25 cellular contexts compared by ENCODE assay signal in genomic region chr19:17484520-17485180, GRCh38. TPM values are rescaled to one million over a fixed set of nuclear protein-coding genes. Genes with fewer than 3 reads are reported as not detected.
DNase-seq lines count a peak whose midpoint lies in the region; ATAC-seq, FAIRE-seq and TF ChIP-seq lines count a peak whose summit lies in the region.
"Had no signal": no experiment of that assay in that cellular context is flagged by ENCODE, and none has a peak within 500 bp of the region (broad histone marks: within the 10 kb centered on the region; RNA-seq: fewer than 3 reads in every experiment).

No MANE protein-coding gene starts in this region.

- intact Hi-C loops in HepG2 (cut with micrococcal nuclease; ENCODE audit: unreplicated experiment) (no loop called here), right lobe of liver (cut with DNase I) (no loop called here), PC-9 (cut with micrococcal nuclease; ENCODE audit: unreplicated experiment) (no loop called here), K562 (cut with micrococcal nuclease) (no loop called here)

- TF ChIP-seq CTCF in HepG2 (CRISPR knock-in tag; IDR thresholded peaks at IDR 0.05) = no peak
- no peak for TF ChIP-seq CTCF in right lobe of liver (IDR thresholded peaks at IDR 0.05)
- no peak for TF ChIP-seq CTCF in PC-9 (conservative IDR thresholded peaks at IDR 0.05)
- no peak for TF ChIP-seq CTCF in K562 (IDR thresholded peaks at IDR 0.05 in 2 of 3, conservative IDR thresholded peaks at IDR 0.05 in 1 of 3; ENCODE audit: insufficient read depth in 2 of 3, low read depth in 1 of 3, low read length in 3 of 3)

- H4K20me1 ChIP-seq in HepG2 (ENCODE audit: insufficient read depth, low read length) (0 out of 2 replicates have a peak, but pooled peaks cover 3% of the 10 kb centered on the region), PC-9 (ENCODE audit: insufficient read depth) (peaks cover 16% of the 10 kb centered on the region; the same call in 1 of the 2 replicates), K562 (replicated peaks; ENCODE audit: control insufficient read depth, insufficient read depth, low read length) (no peaks in the 10 kb centered on the region)

- CTCF ChIA-PET in HepG2 (lab: Yijun Ruan, JAX; ENCODE audit: low intra/inter-chr PET ratio, low total read pairs) (no interaction called here), PC-9 (lab: Charles Lee) (interaction anchor here (0.6 kb wide), 1 partner anchor 299 kb away, joined by 4 read pairs; no protein-coding TSS in a partner anchor), K562 (lab: Yijun Ruan, JAX; ENCODE audit: low intra/inter-chr PET ratio) (no interaction called here)

- in situ Hi-C loops in HepG2 (cut with HindIII; ENCODE audit: extremely low pct_ligation_motif_present, low pct_unique_long_range_greater_than_20kb) = no loop called here
- in situ Hi-C loops in K562 (cut with MboI) = no loop called here

- no peak for DNase-seq in HepG2 (ENCODE audit: low spot score)
- no peak for DNase-seq in right lobe of liver
- DNase-seq in PC-9 = peak; percentile 46 to 60
- no peak for DNase-seq in K562 (ENCODE audit: extremely low read depth in 1 of 4, low spot score in 3 of 4)
- DNase-seq in DMS 273 treated with DMSO at 0.1 percent for 48 hours (lab: John Stamatoyannopoulos, UW) = no peak
- no peak for DNase-seq in RKO (ENCODE audit: low spot score)
- no peak for DNase-seq in activated CD4-positive, alpha-beta T cell treated with anti-CD3 and anti-CD28 coated beads, Interleukin-2, amount 50 U/mL, for 48 hours
- DNase-seq: 8988T; DND-41; Kasumi-1; MG63; NCI-H1417; NCI-H1694 treated with DMSO at 0.1 percent for 48 hours; NCI-H2081 treated with DMSO at 0.1 percent for 48 hours; NCI-H2171 treated with DMSO at 0.1 percent for 48 hours; NK-92 treated with Interleukin-12 subunit alpha and Interleukin-12 subunit beta, amount 100 ng/mL, for 24 hours; Peyer's patch; Right ventricle myocardium superior; SW 1271 had no signal

- no peak for ATAC-seq in HepG2
- no peak for ATAC-seq in right lobe of liver
- no peak for ATAC-seq in K562

- H3K9ac ChIP-seq in HepG2 (ENCODE audit: insufficient read depth, low read depth, low read length) (no peak overlapping the region), K562 (ENCODE audit: insufficient read depth in 1 of 2, low read depth in 2 of 2, low read length in 2 of 2) (peak overlapping the region in 1 of 2 experiments; percentile 51; a peak in 2 of 4 replicates)

- WGBS in HepG2 (ENCODE audit: low lambda C conversion rate) = 87% methylated on average over 6 of the region's 6 CpGs
- 84% methylated on average over 4 of the region's 6 CpGs for WGBS in right lobe of liver (ENCODE audit: insufficient coverage, low coverage, low lambda C conversion rate, missing lambda C conversion rate)
- WGBS in K562 (ENCODE audit: insufficient coverage, low coverage, missing lambda C conversion rate) = 22% methylated on average over 6 of the region's 6 CpGs

- no peak for TF ChIP-seq EP300 in HepG2 (IDR thresholded peaks at IDR 0.05; ENCODE audit: low read depth in 2 of 2, low read length in 2 of 2)
- TF ChIP-seq EP300 in HepG2 (CRISPR knock-in tag; IDR thresholded peaks at IDR 0.05; ENCODE audit: borderline replicate concordance) = no peak
- no peak for TF ChIP-seq EP300 in K562 (IDR thresholded peaks at IDR 0.05; ENCODE audit: low read length)

- H3K9me2 ChIP-seq in PC-9 (ENCODE audit: insufficient read depth) = no peaks in the 10 kb centered on the region

- H3K4me2 ChIP-seq in HepG2 (ENCODE audit: low read depth, low read length) (no peak overlapping the region), PC-9 (no peak overlapping the region), K562 (ENCODE audit: insufficient read depth, low read length) (no peak overlapping the region)

- peaks cover 20% of the 10 kb centered on the region for H3F3A ChIP-seq in PC-9 (ENCODE audit: insufficient read depth, low read depth)

- H3K36me3 ChIP-seq in HepG2 (replicated peaks in 1 of 2; ENCODE audit: control insufficient read depth in 1 of 2, insufficient read depth in 2 of 2, low read length in 2 of 2) (peaks cover 1 to 4% of the 10 kb centered on the region in 2 experiments; a peak in 1 of 5 replicates), right lobe of liver (no peaks in the 10 kb centered on the region), PC-9 (ENCODE audit: low read depth) (no peaks in the 10 kb centered on the region), K562 (ENCODE audit: control insufficient read depth, insufficient read depth, low read length) (no peaks in the 10 kb centered on the region)
- H3K36me3 ChIP-seq: HAP-1, MG63, Peyer's patch had no signal

- TF ChIP-seq RAD21 in HepG2 (CRISPR knock-in tag; IDR thresholded peaks at IDR 0.05) = no peak
- TF ChIP-seq RAD21 in K562 (CRISPR knock-in tag; conservative IDR thresholded peaks at IDR 0.05 in 1 of 2, IDR thresholded peaks at IDR 0.05 in 1 of 2) = no peak

- H3K27me3 ChIP-seq in HepG2 (ENCODE audit: control insufficient read depth in 1 of 2, insufficient read depth in 2 of 2, low read length in 2 of 2) (no peaks in the 10 kb centered on the region; a peak in 1 of 5 replicates), right lobe of liver (no peaks in the 10 kb centered on the region), PC-9 (ENCODE audit: insufficient read depth, low read depth) (no peaks in the 10 kb centered on the region), K562 (ENCODE audit: control insufficient read depth in 2 of 2, insufficient read depth in 2 of 2, low read length in 2 of 2) (no peaks in the 10 kb centered on the region)
- H3K27me3 ChIP-seq: MG63, Peyer's patch had no signal

- H3K9me3 ChIP-seq in HepG2 (ENCODE audit: low read length) = no peaks in the 10 kb centered on the region
- no peaks in the 10 kb centered on the region for H3K9me3 ChIP-seq in right lobe of liver
- H3K9me3 ChIP-seq in PC-9 (ENCODE audit: insufficient read depth, low read depth) = no peaks in the 10 kb centered on the region
- no peaks in the 10 kb centered on the region for H3K9me3 ChIP-seq in K562 (replicated peaks; ENCODE audit: control insufficient read depth, insufficient read depth, low read depth, low read length)
- H3K9me3 ChIP-seq: HAP-1, MG63, Peyer's patch had no signal

- no peak overlapping the region for H2AFZ ChIP-seq in HepG2 (ENCODE audit: low read length)
- no peak overlapping the region for H2AFZ ChIP-seq in PC-9
- no peak overlapping the region for H2AFZ ChIP-seq in K562 (ENCODE audit: low read depth, low read length)

- TF ChIP-seq POLR2A in HepG2 (IDR thresholded peaks at IDR 0.05; ENCODE audit: insufficient read depth in 1 of 2, low read depth in 2 of 2, low read length in 2 of 2) = no peak
- no peak for TF ChIP-seq POLR2A in right lobe of liver (IDR thresholded peaks at IDR 0.05)
- no peak for TF ChIP-seq POLR2A in K562 (conservative IDR thresholded peaks at IDR 0.05)

- peaks cover 24% of the 10 kb centered on the region for H3K4me1 ChIP-seq in HepG2 (ENCODE audit: insufficient read depth, low read length)
- no peaks in the 10 kb centered on the region for H3K4me1 ChIP-seq in right lobe of liver
- H3K4me1 ChIP-seq in PC-9 (replicated peaks; ENCODE audit: insufficient read depth) = peaks cover 14% of the 10 kb centered on the region
- H3K4me1 ChIP-seq in K562 (replicated peaks in 1 of 2; ENCODE audit: control insufficient read depth in 2 of 2, insufficient read depth in 2 of 2, low read length in 2 of 2) = peaks cover 8 to 33% of the 10 kb centered on the region in 2 experiments

- BruUV-seq in HepG2 (replicated peaks; lab: Mats Ljungman, UMichigan) (no TSS peak), PC-9 (replicated peaks; lab: Mats Ljungman, UMichigan) (no TSS peak), K562 (replicated peaks; lab: Mats Ljungman, UMichigan) (no TSS peak)

- no peak for FAIRE-seq in HepG2 (lab: Jason Lieb, UNC)
- no peak for FAIRE-seq in K562 (lab: Jason Lieb, UNC)
- FAIRE-seq: GM12891, HTR-8/SVneo had no signal

- POLR2A ChIA-PET in HepG2 (lab: Yijun Ruan, JAX) (no interaction called here), PC-9 (lab: Charles Lee; ENCODE audit: unreplicated experiment) (no interaction called here), K562 (lab: Yijun Ruan, JAX) (interaction anchor here (0.6 kb wide), 1 partner anchor 10 kb away, joined by 4 read pairs; no protein-coding TSS in a partner anchor)

- H3K9me1 ChIP-seq in K562 (ENCODE audit: control insufficient read depth, insufficient read depth, low read length) = no peaks in the 10 kb centered on the region

- H3K4me3 ChIP-seq in HepG2 (replicated peaks in 1 of 3; ENCODE audit: insufficient read depth in 1 of 3, low read depth in 2 of 3, low read length in 3 of 3) (no peak overlapping the region), right lobe of liver (no peak overlapping the region), PC-9 (no peak overlapping the region), K562 (no peak overlapping the region)
- H3K4me3 ChIP-seq: HAP-1, MG63, Peyer's patch had no signal

- H3K27ac ChIP-seq in HepG2 (ENCODE audit: extremely low read length, insufficient read depth, low read length) = no peak overlapping the region
- H3K27ac ChIP-seq in right lobe of liver = no peak overlapping the region
- no peak overlapping the region for H3K27ac ChIP-seq in PC-9
- no peak overlapping the region for H3K27ac ChIP-seq in K562 (ENCODE audit: extremely low read depth, low read depth, low read length)
- peak overlapping the region; percentile 2 for H3K27ac ChIP-seq in temporal lobe (ENCODE audit: low read depth, low read length)
- H3K27ac ChIP-seq: Peyer's patch had no signal

- no peaks in the 10 kb centered on the region for H3K79me2 ChIP-seq in HepG2 (ENCODE audit: insufficient read depth, low read length)
- no peaks in the 10 kb centered on the region for H3K79me2 ChIP-seq in PC-9 (ENCODE audit: low read depth)
- H3K79me2 ChIP-seq in K562 (ENCODE audit: control insufficient read depth, insufficient read depth, low read length) = no peaks in the 10 kb centered on the region

RNA-seq across cellular contexts. Expression of gene SLC27A1, which starts 14.3 kb away (rescaled TPM):
- total RNA-seq in HepG2 (2016; rRNA removed; fragmentation: Illumina TruSeq; extraction: Trizol) (1.7 and 4.1 TPM in 2 replicates), right lobe of liver (10 to 100 TPM in 1 of 6 experiments, 1 to 10 TPM in 5; 5.1 to 12.3 (median 6.1) TPM), PC-9 (2021) (30.8 and 40.2 TPM in 2 replicates), K562 (2014; rRNA removed) (1.9 and 2.8 TPM in 2 replicates), K562 (2014; rRNA removed; fragmentation: Illumina TruSeq; extraction: Trizol) (0.38 and 0.44 TPM in 2 replicates), K562 (2015; rRNA removed; fragmentation: Illumina TruSeq; extraction: Trizol) (0.79 and 1.0 TPM in 2 replicates), K562 (2021) (1.6 and 2.0 TPM in 2 replicates), temporal lobe (13.8 TPM)
- total RNA-seq in HepG2 (2016; cell fraction: cytosol; rRNA removed; fragmentation: Illumina TruSeq; extraction: Trizol; ENCODE audit: low read depth) = 0.71 and 0.79 TPM in 2 replicates
- total RNA-seq in HepG2 (2016; cell fraction: insoluble cytoplasmic fraction; rRNA removed; fragmentation: Illumina TruSeq; extraction: Trizol) = 1.7 and 4.7 TPM in 2 replicates
- 1.8 and 2.2 TPM in 2 replicates for total RNA-seq in HepG2 (2016; cell fraction: membrane; rRNA removed; fragmentation: Illumina TruSeq; extraction: Trizol)
- 4.2 and 7.1 TPM in 2 replicates for total RNA-seq in HepG2 (2016; cell fraction: nucleus; rRNA removed; fragmentation: Illumina TruSeq; extraction: Trizol)
- polyA plus RNA-seq in HepG2 (2011; rRNA removed) (8.7 and 8.8 TPM in 2 replicates), K562 (2011; rRNA removed) (1.4 and 1.7 TPM in 2 replicates), K562 (2014; fragmentation: Illumina TruSeq; extraction: Trizol) (1.1 and 1.3 TPM in 2 replicates), K562 (2014; fragmentation: Nextera tagmentation; extraction: Ambion mirVana) (under 1 TPM; 0.06 to 0.10 TPM), K562 (2014; rRNA removed) (2.0 and 3.0 TPM in 2 replicates)
- polyA plus RNA-seq in HepG2 (2011; cell fraction: cytosol; rRNA removed) = 5.6 and 8.5 TPM in 2 replicates
- polyA plus RNA-seq in HepG2 (2011; cell fraction: nucleus; rRNA removed) = 30.2 and 36.7 TPM in 2 replicates
- polyA plus RNA-seq in HepG2 (2012) = 4.1 and 6.3 TPM in 2 replicates
- 0.52 and 0.53 TPM in 2 replicates for polyA plus RNA-seq in HepG2 (2016; cell fraction: cytosol; fragmentation: Illumina TruSeq; extraction: Trizol; ENCODE audit: low read depth)
- 1.3 and 1.7 TPM in 2 replicates for polyA plus RNA-seq in HepG2 (2016; cell fraction: insoluble cytoplasmic fraction; fragmentation: Illumina TruSeq; extraction: Trizol; ENCODE audit: low read depth)
- 0.94 and 1.2 TPM in 2 replicates for polyA plus RNA-seq in HepG2 (2016; cell fraction: membrane; fragmentation: Illumina TruSeq; extraction: Trizol; ENCODE audit: low read depth)
- 9.9 and 10.8 TPM in 2 replicates for polyA plus RNA-seq in HepG2 (2016; cell fraction: nucleus; fragmentation: Illumina TruSeq; extraction: Trizol; ENCODE audit: insufficient read depth, low read depth)
- 1.1 and 18.4 TPM in 2 replicates for polyA minus RNA-seq in HepG2 (2011; rRNA and poly(A)+ RNA removed; ENCODE audit: low replicate concordance)
- polyA minus RNA-seq in HepG2 (2011; cell fraction: cytosol; rRNA and poly(A)+ RNA removed) = 7.5 and 11.5 TPM in 2 replicates
- 5.5 and 9.3 TPM in 2 replicates for polyA minus RNA-seq in HepG2 (2011; cell fraction: nucleus; rRNA and poly(A)+ RNA removed)
- total RNA-seq in K562 (2011; cell fraction: chromatin; rRNA removed; ENCODE audit: low replicate concordance) = 4.5 and 13.1 TPM in 2 replicates
- total RNA-seq in K562 (2011; cell fraction: nucleolus; rRNA removed) = 8.3 and 9.1 TPM in 2 replicates
- 5.7 and 7.9 TPM in 2 replicates for total RNA-seq in K562 (2011; cell fraction: nucleoplasm; rRNA removed)
- polyA plus RNA-seq in K562 (2011; cell fraction: cytosol; rRNA removed) = 1.8 and 3.5 TPM in 2 replicates
- polyA plus RNA-seq in K562 (2011; cell fraction: nucleus; rRNA removed) = 7.2 and 8.8 TPM in 2 replicates
- 1.8 and 4.7 TPM in 2 replicates for polyA plus RNA-seq in K562 (2012)
- polyA minus RNA-seq in K562 (2011; rRNA and poly(A)+ RNA removed) = 0.81 and 0.84 TPM in 2 replicates
- 2.1 and 3.7 TPM in 2 replicates for polyA minus RNA-seq in K562 (2011; cell fraction: cytosol; rRNA and poly(A)+ RNA removed)
- 1.8 and 1.9 TPM in 2 replicates for polyA minus RNA-seq in K562 (2011; cell fraction: nucleus; rRNA and poly(A)+ RNA removed)

RNA-seq across cellular contexts. Expression of gene NXNL1, which starts 23.9 kb away (rescaled TPM):
- not detected in 2 replicates for total RNA-seq in HepG2 (2016; rRNA removed; fragmentation: Illumina TruSeq; extraction: Trizol)
- not detected in 2 replicates for total RNA-seq in HepG2 (2016; cell fraction: cytosol; rRNA removed; fragmentation: Illumina TruSeq; extraction: Trizol; ENCODE audit: low read depth)
- total RNA-seq in HepG2 (2016; cell fraction: insoluble cytoplasmic fraction; rRNA removed; fragmentation: Illumina TruSeq; extraction: Trizol) = not detected in 2 replicates
- total RNA-seq in HepG2 (2016; cell fraction: membrane; rRNA removed; fragmentation: Illumina TruSeq; extraction: Trizol) = not detected in 2 replicates
- not detected in 2 replicates for total RNA-seq in HepG2 (2016; cell fraction: nucleus; rRNA removed; fragmentation: Illumina TruSeq; extraction: Trizol)
- not detected in 2 replicates for polyA plus RNA-seq in HepG2 (2011; rRNA removed)
- polyA plus RNA-seq in HepG2 (2011; cell fraction: cytosol; rRNA removed) = not detected in 2 replicates
- not detected in 2 replicates for polyA plus RNA-seq in HepG2 (2011; cell fraction: nucleus; rRNA removed)
- polyA plus RNA-seq in HepG2 (2012) = not detected in 2 replicates
- polyA plus RNA-seq in HepG2 (2016; cell fraction: cytosol; fragmentation: Illumina TruSeq; extraction: Trizol; ENCODE audit: low read depth) = not detected in 2 replicates
- not detected in 2 replicates for polyA plus RNA-seq in HepG2 (2016; cell fraction: insoluble cytoplasmic fraction; fragmentation: Illumina TruSeq; extraction: Trizol; ENCODE audit: low read depth)
- not detected in 2 replicates for polyA plus RNA-seq in HepG2 (2016; cell fraction: membrane; fragmentation: Illumina TruSeq; extraction: Trizol; ENCODE audit: low read depth)
- polyA plus RNA-seq in HepG2 (2016; cell fraction: nucleus; fragmentation: Illumina TruSeq; extraction: Trizol; ENCODE audit: insufficient read depth, low read depth) = not detected in 2 replicates
- not detected in 2 replicates for polyA minus RNA-seq in HepG2 (2011; rRNA and poly(A)+ RNA removed; ENCODE audit: low replicate concordance)
- not detected in 2 replicates for polyA minus RNA-seq in HepG2 (2011; cell fraction: cytosol; rRNA and poly(A)+ RNA removed)
- not detected in 2 replicates for polyA minus RNA-seq in HepG2 (2011; cell fraction: nucleus; rRNA and poly(A)+ RNA removed)
- total RNA-seq in right lobe of liver = not detected
- not detected in 2 replicates for total RNA-seq in PC-9 (2021)
- not detected in 2 replicates for total RNA-seq in K562 (2011; cell fraction: chromatin; rRNA removed; ENCODE audit: low replicate concordance)
- total RNA-seq in K562 (2011; cell fraction: nucleolus; rRNA removed) = not detected in 2 replicates
- not detected in 2 replicates for total RNA-seq in K562 (2011; cell fraction: nucleoplasm; rRNA removed)
- total RNA-seq in K562 (2014; rRNA removed) = not detected in 2 replicates
- not detected in 2 replicates for total RNA-seq in K562 (2014; rRNA removed; fragmentation: Illumina TruSeq; extraction: Trizol)
- total RNA-seq in K562 (2015; rRNA removed; fragmentation: Illumina TruSeq; extraction: Trizol) = not detected in 2 replicates
- not detected in 2 replicates for total RNA-seq in K562 (2021)
- not detected in 2 replicates for polyA plus RNA-seq in K562 (2011; rRNA removed)
- not detected in 2 replicates for polyA plus RNA-seq in K562 (2011; cell fraction: cytosol; rRNA removed)
- not detected in 2 replicates for polyA plus RNA-seq in K562 (2011; cell fraction: nucleus; rRNA removed)
- not detected in 2 replicates for polyA plus RNA-seq in K562 (2012)
- not detected in 2 replicates for polyA plus RNA-seq in K562 (2014; fragmentation: Illumina TruSeq; extraction: Trizol)
- polyA plus RNA-seq in K562 (2014; fragmentation: Nextera tagmentation; extraction: Ambion mirVana) = not detected
- polyA plus RNA-seq in K562 (2014; rRNA removed) = not detected in 2 replicates
- polyA minus RNA-seq in K562 (2011; rRNA and poly(A)+ RNA removed) = not detected in 2 replicates
- not detected in 2 replicates for polyA minus RNA-seq in K562 (2011; cell fraction: cytosol; rRNA and poly(A)+ RNA removed)
- not detected in 2 replicates for polyA minus RNA-seq in K562 (2011; cell fraction: nucleus; rRNA and poly(A)+ RNA removed)
- total RNA-seq in temporal lobe = not detected
- total RNA-seq: NCI-H460, Peyer's patch, SK-MEL-5 had no signal

RNA-seq across cellular contexts. Expression of gene PGLS, which starts 26.8 kb away (rescaled TPM):
- 33.8 and 36.7 TPM in 2 replicates for total RNA-seq in HepG2 (2016; rRNA removed; fragmentation: Illumina TruSeq; extraction: Trizol)
- total RNA-seq in HepG2 (2016; cell fraction: cytosol; rRNA removed; fragmentation: Illumina TruSeq; extraction: Trizol; ENCODE audit: low read depth) = 28.7 and 30.6 TPM in 2 replicates
- 31.6 and 33.6 TPM in 2 replicates for total RNA-seq in HepG2 (2016; cell fraction: insoluble cytoplasmic fraction; rRNA removed; fragmentation: Illumina TruSeq; extraction: Trizol)
- 36.0 and 41.5 TPM in 2 replicates for total RNA-seq in HepG2 (2016; cell fraction: membrane; rRNA removed; fragmentation: Illumina TruSeq; extraction: Trizol)
- 18.4 and 23.5 TPM in 2 replicates for total RNA-seq in HepG2 (2016; cell fraction: nucleus; rRNA removed; fragmentation: Illumina TruSeq; extraction: Trizol)
- polyA plus RNA-seq in HepG2 (2011; rRNA removed) = 43.8 and 49.1 TPM in 2 replicates
- polyA plus RNA-seq in HepG2 (2011; cell fraction: cytosol; rRNA removed) = 33.3 and 59.8 TPM in 2 replicates
- polyA plus RNA-seq in HepG2 (2011; cell fraction: nucleus; rRNA removed) = 74.2 and 74.7 TPM in 2 replicates
- 26.9 and 37.3 TPM in 2 replicates for polyA plus RNA-seq in HepG2 (2012)
- 48.8 and 52.7 TPM in 2 replicates for polyA plus RNA-seq in HepG2 (2016; cell fraction: cytosol; fragmentation: Illumina TruSeq; extraction: Trizol; ENCODE audit: low read depth)
- polyA plus RNA-seq in HepG2 (2016; cell fraction: insoluble cytoplasmic fraction; fragmentation: Illumina TruSeq; extraction: Trizol; ENCODE audit: low read depth) = 50.4 and 56.4 TPM in 2 replicates
- 55.3 and 57.7 TPM in 2 replicates for polyA plus RNA-seq in HepG2 (2016; cell fraction: membrane; fragmentation: Illumina TruSeq; extraction: Trizol; ENCODE audit: low read depth)
- polyA plus RNA-seq in HepG2 (2016; cell fraction: nucleus; fragmentation: Illumina TruSeq; extraction: Trizol; ENCODE audit: insufficient read depth, low read depth) = 47.8 and 49.3 TPM in 2 replicates
- 83.1 and 129 TPM in 2 replicates for polyA minus RNA-seq in HepG2 (2011; rRNA and poly(A)+ RNA removed; ENCODE audit: low replicate concordance)
- polyA minus RNA-seq in HepG2 (2011; cell fraction: cytosol; rRNA and poly(A)+ RNA removed) = 36.2 and 38.6 TPM in 2 replicates
- polyA minus RNA-seq in HepG2 (2011; cell fraction: nucleus; rRNA and poly(A)+ RNA removed) = 19.7 and 23.1 TPM in 2 replicates
- total RNA-seq in right lobe of liver = 10 to 100 TPM; 31.7 to 60.0 (median 38.8) TPM
- total RNA-seq in PC-9 (2021) = 175 and 290 TPM in 2 replicates
- total RNA-seq in K562 (2011; cell fraction: chromatin; rRNA removed; ENCODE audit: low replicate concordance) = 25.8 and 59.8 TPM in 2 replicates
- 50.9 and 57.9 TPM in 2 replicates for total RNA-seq in K562 (2011; cell fraction: nucleolus; rRNA removed)
- total RNA-seq in K562 (2011; cell fraction: nucleoplasm; rRNA removed) = 34.4 and 35.8 TPM in 2 replicates
- 38.1 and 42.4 TPM in 2 replicates for total RNA-seq in K562 (2014; rRNA removed)
- total RNA-seq in K562 (2014; rRNA removed; fragmentation: Illumina TruSeq; extraction: Trizol) = 5.7 and 10.9 TPM in 2 replicates
- 27.7 and 31.0 TPM in 2 replicates for total RNA-seq in K562 (2015; rRNA removed; fragmentation: Illumina TruSeq; extraction: Trizol)
- 61.1 and 65.5 TPM in 2 replicates for total RNA-seq in K562 (2021)
- polyA plus RNA-seq in K562 (2011; rRNA removed) = 21.2 and 39.4 TPM in 2 replicates
- polyA plus RNA-seq in K562 (2011; cell fraction: cytosol; rRNA removed) = 57.8 and 119 TPM in 2 replicates
- polyA plus RNA-seq in K562 (2011; cell fraction: nucleus; rRNA removed) = 39.0 and 56.0 TPM in 2 replicates
- polyA plus RNA-seq in K562 (2012) = 40.4 and 112 TPM in 2 replicates
- polyA plus RNA-seq in K562 (2014; fragmentation: Illumina TruSeq; extraction: Trizol) = 23.7 and 27.1 TPM in 2 replicates
- 1 to 10 TPM in 1 of 2 experiments, under 1 TPM in 1; 0.79 to 1.1 TPM for polyA plus RNA-seq in K562 (2014; fragmentation: Nextera tagmentation; extraction: Ambion mirVana)
- 51.7 and 52.6 TPM in 2 replicates for polyA plus RNA-seq in K562 (2014; rRNA removed)
- polyA minus RNA-seq in K562 (2011; rRNA and poly(A)+ RNA removed) = 13.2 and 17.5 TPM in 2 replicates
- 28.4 and 35.0 TPM in 2 replicates for polyA minus RNA-seq in K562 (2011; cell fraction: cytosol; rRNA and poly(A)+ RNA removed)
- polyA minus RNA-seq in K562 (2011; cell fraction: nucleus; rRNA and poly(A)+ RNA removed) = 23.0 and 27.4 TPM in 2 replicates
- 25.8 TPM for total RNA-seq in temporal lobe

RNA-seq across cellular contexts. Expression of gene TMEM221, which starts 36.2 kb away (rescaled TPM):
- total RNA-seq in HepG2 (2016; rRNA removed; fragmentation: Illumina TruSeq; extraction: Trizol) (0.55 and 0.77 TPM in 2 replicates), right lobe of liver (under 1 TPM in 3 of 6 experiments, not detected in 3; 0.12 to 0.19 (median 0.16) TPM), PC-9 (2021) (2.0 and 3.9 TPM in 2 replicates), K562 (2014; rRNA removed) (not detected in 2 replicates), K562 (2014; rRNA removed; fragmentation: Illumina TruSeq; extraction: Trizol) (not detected in 2 replicates), K562 (2015; rRNA removed; fragmentation: Illumina TruSeq; extraction: Trizol) (not detected in 2 replicates), K562 (2021) (not detected in 2 replicates), temporal lobe (0.74 TPM)
- 0.51 and 0.53 TPM in 2 replicates for total RNA-seq in HepG2 (2016; cell fraction: cytosol; rRNA removed; fragmentation: Illumina TruSeq; extraction: Trizol; ENCODE audit: low read depth)
- 0.39 and 0.50 TPM in 2 replicates for total RNA-seq in HepG2 (2016; cell fraction: insoluble cytoplasmic fraction; rRNA removed; fragmentation: Illumina TruSeq; extraction: Trizol)
- 0.46 and 0.62 TPM in 2 replicates for total RNA-seq in HepG2 (2016; cell fraction: membrane; rRNA removed; fragmentation: Illumina TruSeq; extraction: Trizol)
- total RNA-seq in HepG2 (2016; cell fraction: nucleus; rRNA removed; fragmentation: Illumina TruSeq; extraction: Trizol) = 0.94 and 1.4 TPM in 2 replicates
- polyA plus RNA-seq in HepG2 (2011; rRNA removed) (0.27 and 0.33 TPM in 2 replicates), K562 (2011; rRNA removed) (0.15 and 0.35 TPM in 2 replicates), K562 (2014; fragmentation: Illumina TruSeq; extraction: Trizol) (not detected in 2 replicates), K562 (2014; fragmentation: Nextera tagmentation; extraction: Ambion mirVana) (under 1 TPM in 1 of 2 experiments, not detected in 1; 0.06 TPM), K562 (2014; rRNA removed) (not detected in 2 replicates)
- polyA plus RNA-seq in HepG2 (2011; cell fraction: cytosol; rRNA removed) = 0.19 and 0.24 TPM in 2 replicates
- 0.61 and 0.64 TPM in 2 replicates for polyA plus RNA-seq in HepG2 (2011; cell fraction: nucleus; rRNA removed)
- 0.43 and 0.50 TPM in 2 replicates for polyA plus RNA-seq in HepG2 (2012)
- 0.25 and 0.32 TPM in 2 replicates for polyA plus RNA-seq in HepG2 (2016; cell fraction: cytosol; fragmentation: Illumina TruSeq; extraction: Trizol; ENCODE audit: low read depth)
- polyA plus RNA-seq in HepG2 (2016; cell fraction: insoluble cytoplasmic fraction; fragmentation: Illumina TruSeq; extraction: Trizol; ENCODE audit: low read depth) = 0.28 and 0.31 TPM in 2 replicates
- 0.24 and 0.40 TPM in 2 replicates for polyA plus RNA-seq in HepG2 (2016; cell fraction: membrane; fragmentation: Illumina TruSeq; extraction: Trizol; ENCODE audit: low read depth)
- polyA plus RNA-seq in HepG2 (2016; cell fraction: nucleus; fragmentation: Illumina TruSeq; extraction: Trizol; ENCODE audit: insufficient read depth, low read depth) = 1.3 and 2.0 TPM in 2 replicates
- 0.14 and 0.36 TPM in 2 replicates for polyA minus RNA-seq in HepG2 (2011; rRNA and poly(A)+ RNA removed; ENCODE audit: low replicate concordance)
- not detected in 2 replicates for polyA minus RNA-seq in HepG2 (2011; cell fraction: cytosol; rRNA and poly(A)+ RNA removed)
- 0.52 TPM in 1 of 2 replicates, not detected in the other for polyA minus RNA-seq in HepG2 (2011; cell fraction: nucleus; rRNA and poly(A)+ RNA removed)
- total RNA-seq in K562 (2011; cell fraction: chromatin; rRNA removed; ENCODE audit: low replicate concordance) = 0.62 TPM in 1 of 2 replicates, not detected in the other
- 0.26 TPM in 1 of 2 replicates, not detected in the other for total RNA-seq in K562 (2011; cell fraction: nucleolus; rRNA removed)
- 0.22 TPM in 1 of 2 replicates, not detected in the other for total RNA-seq in K562 (2011; cell fraction: nucleoplasm; rRNA removed)
- 0.10 and 0.18 TPM in 2 replicates for polyA plus RNA-seq in K562 (2011; cell fraction: cytosol; rRNA removed)
- 0.18 and 0.28 TPM in 2 replicates for polyA plus RNA-seq in K562 (2011; cell fraction: nucleus; rRNA removed)
- polyA plus RNA-seq in K562 (2012) = 0.12 TPM in 1 of 2 replicates, not detected in the other
- not detected in 2 replicates for polyA minus RNA-seq in K562 (2011; rRNA and poly(A)+ RNA removed)
- not detected in 2 replicates for polyA minus RNA-seq in K562 (2011; cell fraction: cytosol; rRNA and poly(A)+ RNA removed)
- 0.22 and 0.27 TPM in 2 replicates for polyA minus RNA-seq in K562 (2011; cell fraction: nucleus; rRNA and poly(A)+ RNA removed)
- total RNA-seq: Peyer's patch had no signal

Comparison
In these comparisons a context has a peak if more than half of its experiments do, and no peak if none do; other contexts are left out.
1. DNase-seq: peak in PC-9 (2 of 2); none in HepG2 (single experiment), right lobe of liver (0 of 3), K562 (0 of 4), DMS 273 treated with DMSO at 0.1 percent for 48 hours (single experiment), RKO (single experiment) and activated CD4-positive, alpha-beta T cell treated with anti-CD3 and anti-CD28 coated beads, Interleukin-2, amount 50 U/mL, for 48 hours (0 of 2).
2. Of the 241 proteins assayed by ChIP-seq in both HepG2 and K562: peak only in HepG2: ZNF12; only in K562: none; in both: ZNF24; in neither: 239.